1 cellular context compared by ENCODE assay signal in genomic region chr9:129336130-129336528, GRCh38.
TF ChIP-seq lines count a peak whose summit lies in the region.

No MANE protein-coding gene starts in this region.

TF ChIP-seq in HCT116, 20 proteins besides CTCF, POLR2A, EP300 and RAD21 (continued from another document):
- TF ChIP-seq, protein P1, sequence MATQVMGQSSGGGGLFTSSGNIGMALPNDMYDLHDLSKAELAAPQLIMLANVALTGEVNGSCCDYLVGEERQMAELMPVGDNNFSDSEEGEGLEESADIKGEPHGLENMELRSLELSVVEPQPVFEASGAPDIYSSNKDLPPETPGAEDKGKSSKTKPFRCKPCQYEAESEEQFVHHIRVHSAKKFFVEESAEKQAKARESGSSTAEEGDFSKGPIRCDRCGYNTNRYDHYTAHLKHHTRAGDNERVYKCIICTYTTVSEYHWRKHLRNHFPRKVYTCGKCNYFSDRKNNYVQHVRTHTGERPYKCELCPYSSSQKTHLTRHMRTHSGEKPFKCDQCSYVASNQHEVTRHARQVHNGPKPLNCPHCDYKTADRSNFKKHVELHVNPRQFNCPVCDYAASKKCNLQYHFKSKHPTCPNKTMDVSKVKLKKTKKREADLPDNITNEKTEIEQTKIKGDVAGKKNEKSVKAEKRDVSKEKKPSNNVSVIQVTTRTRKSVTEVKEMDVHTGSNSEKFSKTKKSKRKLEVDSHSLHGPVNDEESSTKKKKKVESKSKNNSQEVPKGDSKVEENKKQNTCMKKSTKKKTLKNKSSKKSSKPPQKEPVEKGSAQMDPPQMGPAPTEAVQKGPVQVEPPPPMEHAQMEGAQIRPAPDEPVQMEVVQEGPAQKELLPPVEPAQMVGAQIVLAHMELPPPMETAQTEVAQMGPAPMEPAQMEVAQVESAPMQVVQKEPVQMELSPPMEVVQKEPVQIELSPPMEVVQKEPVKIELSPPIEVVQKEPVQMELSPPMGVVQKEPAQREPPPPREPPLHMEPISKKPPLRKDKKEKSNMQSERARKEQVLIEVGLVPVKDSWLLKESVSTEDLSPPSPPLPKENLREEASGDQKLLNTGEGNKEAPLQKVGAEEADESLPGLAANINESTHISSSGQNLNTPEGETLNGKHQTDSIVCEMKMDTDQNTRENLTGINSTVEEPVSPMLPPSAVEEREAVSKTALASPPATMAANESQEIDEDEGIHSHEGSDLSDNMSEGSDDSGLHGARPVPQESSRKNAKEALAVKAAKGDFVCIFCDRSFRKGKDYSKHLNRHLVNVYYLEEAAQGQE (IDR thresholded peaks at IDR 0.05; ENCODE audit: low read depth), result no peak
- TF ChIP-seq SP1 (IDR thresholded peaks at IDR 0.05; ENCODE audit: low read depth), result no peak
TF ChIP-seq in HCT116: peak in this region for 0.
